In genomic region chr9:129413537-129414376, GRCh38 we compare ENCODE assay signal across 8 cellular contexts.
DNase-seq lines count a peak whose midpoint lies in the region; ATAC-seq and TF ChIP-seq lines count a peak whose summit lies in the region.

No MANE protein-coding gene starts in this region.

- no peaks in the 10 kb centered on the region for H3K9me2 ChIP-seq in hepatocyte (replicated peaks; ENCODE audit: insufficient read depth)

- in situ Hi-C loops in astrocyte of the cerebellum (cut with HindIII; ENCODE audit: low sequenced_read_pairs), result no loop called here

- peak; percentile 88 for ATAC-seq in GM18511 (IDR thresholded peaks at IDR 0.05; ENCODE audit: unreplicated experiment)
- peak; percentile 82 for ATAC-seq in HG02981 (IDR thresholded peaks at IDR 0.05; ENCODE audit: unreplicated experiment)

- H3K27ac ChIP-seq in hepatocyte, result peak overlapping the region; percentile 100
- H3K27ac ChIP-seq in rectal smooth muscle tissue (ENCODE audit: low read depth, low read length), result peak overlapping the region; percentile 97
- peak overlapping the region; percentile 98 for H3K27ac ChIP-seq in vagina

- no peaks in the 10 kb centered on the region for H4K20me1 ChIP-seq in hepatocyte (ENCODE audit: insufficient read depth, poor library complexity, severe bottlenecking)

- peak in 1 of 2 donors; percentile 97 for TF ChIP-seq POLR2A in vagina (IDR thresholded peaks at IDR 0.05)

- intact Hi-C loops in vagina (cut with DNase I), result loop anchor here (5.0 kb wide), 2 partner anchors 69 to 76 kb away; no protein-coding TSS in a partner anchor

- H3K9ac ChIP-seq in rectal smooth muscle tissue (ENCODE audit: low read length), result peak overlapping the region; percentile 77

- WGBS in hepatocyte (ENCODE audit: low lambda C conversion rate, missing lambda C conversion rate), result 4% methylated on average over 32 of the region's 84 CpGs

- H3K4me1 ChIP-seq in hepatocyte (ENCODE audit: insufficient read depth) (peaks cover 52% of the 10 kb centered on the region), rectal smooth muscle tissue (ENCODE audit: control insufficient read depth, insufficient read depth, low read length) (peaks cover 13% of the 10 kb centered on the region), vagina (peaks cover 45% of the 10 kb centered on the region)

- H3K9me3 ChIP-seq in hepatocyte (ENCODE audit: low read depth) (no peaks in the 10 kb centered on the region), vagina (no peaks in the 10 kb centered on the region)

- no peaks in the 10 kb centered on the region for H3K79me2 ChIP-seq in hepatocyte

- H3K4me3 ChIP-seq in astrocyte of the cerebellum (ENCODE audit: low read depth, low read length) (peak overlapping the region; percentile 20), hepatocyte (peak overlapping the region; percentile 51), rectal smooth muscle tissue (ENCODE audit: low read length) (peak overlapping the region; percentile 67), vagina (peak overlapping the region; percentile 52 to 65)

- no peaks in the 10 kb centered on the region for H3K27me3 ChIP-seq in hepatocyte
- no peaks in the 10 kb centered on the region for H3K27me3 ChIP-seq in rectal smooth muscle tissue (ENCODE audit: control insufficient read depth, insufficient read depth, low read length)
- H3K27me3 ChIP-seq in vagina, result no peaks in the 10 kb centered on the region

- peak overlapping the region; percentile 43 for H2AFZ ChIP-seq in hepatocyte

- TF ChIP-seq CTCF in astrocyte of the cerebellum (IDR thresholded peaks at IDR 0.05; ENCODE audit: low read depth, low read length, missing control alignments) (no peak), hepatocyte (IDR thresholded peaks at IDR 0.05; ENCODE audit: poor library complexity) (no peak), vagina (IDR thresholded peaks at IDR 0.05) (no peak)

- H3K36me3 ChIP-seq in hepatocyte (replicated peaks; ENCODE audit: insufficient read depth, low read depth) (no peaks in the 10 kb centered on the region), rectal smooth muscle tissue (ENCODE audit: control insufficient read depth, insufficient read depth, low read length) (no peaks in the 10 kb centered on the region), vagina (no peaks in the 10 kb centered on the region)

- DNase-seq in NCI-H2029 treated with DMSO at 0.1 percent for 48 hours (lab: John Stamatoyannopoulos, UW) (peak; percentile 68), T-helper 9 cell (peak; percentile 99), astrocyte of the cerebellum (ENCODE audit: low read depth) (peak; percentile 88), hepatocyte (ENCODE audit: low spot score) (peak; percentile 100), vagina (ENCODE audit: extremely low spot score in 2 of 2) (peak in 1 of 2 donors; percentile 96)

- peak overlapping the region; percentile 91 for H3K4me2 ChIP-seq in hepatocyte
